ENCODE assay signal across 1 cellular context in the genomic region with DNA sequence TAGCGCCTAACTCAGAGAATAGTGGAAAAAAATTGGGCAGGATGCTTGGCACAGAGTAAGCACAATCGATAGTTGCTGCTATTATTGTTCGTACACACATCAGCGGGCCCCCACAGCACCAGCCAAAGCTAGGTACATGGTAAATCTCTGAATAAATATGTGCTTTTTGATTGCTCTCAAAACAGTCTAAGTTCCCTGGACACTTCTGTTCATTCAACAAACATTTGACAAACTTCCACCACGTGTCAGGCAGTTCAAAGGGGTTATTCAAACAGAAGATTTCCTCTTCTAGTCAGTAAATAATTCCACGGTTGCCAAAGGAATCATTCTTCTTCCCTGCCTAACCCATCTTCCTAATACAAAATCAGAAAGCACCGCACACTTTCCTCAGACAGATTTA.
TF ChIP-seq lines count a peak whose summit lies in the region.

No MANE protein-coding gene starts in this region.

TF ChIP-seq in HepG2, 621 proteins besides CTCF, POLR2A, EP300 and RAD21 (continued from another document and continues in another):
- TF ChIP-seq, protein P1, sequence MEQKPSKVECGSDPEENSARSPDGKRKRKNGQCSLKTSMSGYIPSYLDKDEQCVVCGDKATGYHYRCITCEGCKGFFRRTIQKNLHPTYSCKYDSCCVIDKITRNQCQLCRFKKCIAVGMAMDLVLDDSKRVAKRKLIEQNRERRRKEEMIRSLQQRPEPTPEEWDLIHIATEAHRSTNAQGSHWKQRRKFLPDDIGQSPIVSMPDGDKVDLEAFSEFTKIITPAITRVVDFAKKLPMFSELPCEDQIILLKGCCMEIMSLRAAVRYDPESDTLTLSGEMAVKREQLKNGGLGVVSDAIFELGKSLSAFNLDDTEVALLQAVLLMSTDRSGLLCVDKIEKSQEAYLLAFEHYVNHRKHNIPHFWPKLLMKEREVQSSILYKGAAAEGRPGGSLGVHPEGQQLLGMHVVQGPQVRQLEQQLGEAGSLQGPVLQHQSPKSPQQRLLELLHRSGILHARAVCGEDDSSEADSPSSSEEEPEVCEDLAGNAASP (CRISPR knock-in tag; IDR thresholded peaks at IDR 0.05; ENCODE audit: borderline replicate concordance), result no peak; the same call in 1 of the 2 replicates
- TF ChIP-seq ZNF598 (CRISPR knock-in tag; IDR thresholded peaks at IDR 0.05; ENCODE audit: borderline replicate concordance), result no peak
- no peak for TF ChIP-seq ZNF510 (CRISPR knock-in tag; IDR thresholded peaks at IDR 0.05; ENCODE audit: low read depth)
- no peak for TF ChIP-seq GLI4 (CRISPR knock-in tag; IDR thresholded peaks at IDR 0.05; ENCODE audit: borderline replicate concordance)
- TF ChIP-seq, protein P2, sequence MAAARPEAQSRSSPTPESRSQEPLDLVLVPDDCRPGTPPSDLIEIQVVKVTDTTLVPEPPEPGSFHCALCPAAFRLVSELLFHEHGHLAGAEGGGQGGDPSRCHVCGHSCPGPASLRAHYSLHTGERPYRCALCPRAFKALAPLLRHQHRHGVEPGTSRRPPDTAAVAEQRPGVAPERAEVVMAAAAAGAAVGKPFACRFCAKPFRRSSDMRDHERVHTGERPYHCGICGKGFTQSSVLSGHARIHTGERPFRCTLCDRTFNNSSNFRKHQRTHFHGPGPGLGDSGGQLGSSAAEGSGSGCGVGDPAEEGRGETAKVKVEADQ (CRISPR knock-in tag; IDR thresholded peaks at IDR 0.05; ENCODE audit: borderline replicate concordance), result no peak
- TF ChIP-seq, protein P3, sequence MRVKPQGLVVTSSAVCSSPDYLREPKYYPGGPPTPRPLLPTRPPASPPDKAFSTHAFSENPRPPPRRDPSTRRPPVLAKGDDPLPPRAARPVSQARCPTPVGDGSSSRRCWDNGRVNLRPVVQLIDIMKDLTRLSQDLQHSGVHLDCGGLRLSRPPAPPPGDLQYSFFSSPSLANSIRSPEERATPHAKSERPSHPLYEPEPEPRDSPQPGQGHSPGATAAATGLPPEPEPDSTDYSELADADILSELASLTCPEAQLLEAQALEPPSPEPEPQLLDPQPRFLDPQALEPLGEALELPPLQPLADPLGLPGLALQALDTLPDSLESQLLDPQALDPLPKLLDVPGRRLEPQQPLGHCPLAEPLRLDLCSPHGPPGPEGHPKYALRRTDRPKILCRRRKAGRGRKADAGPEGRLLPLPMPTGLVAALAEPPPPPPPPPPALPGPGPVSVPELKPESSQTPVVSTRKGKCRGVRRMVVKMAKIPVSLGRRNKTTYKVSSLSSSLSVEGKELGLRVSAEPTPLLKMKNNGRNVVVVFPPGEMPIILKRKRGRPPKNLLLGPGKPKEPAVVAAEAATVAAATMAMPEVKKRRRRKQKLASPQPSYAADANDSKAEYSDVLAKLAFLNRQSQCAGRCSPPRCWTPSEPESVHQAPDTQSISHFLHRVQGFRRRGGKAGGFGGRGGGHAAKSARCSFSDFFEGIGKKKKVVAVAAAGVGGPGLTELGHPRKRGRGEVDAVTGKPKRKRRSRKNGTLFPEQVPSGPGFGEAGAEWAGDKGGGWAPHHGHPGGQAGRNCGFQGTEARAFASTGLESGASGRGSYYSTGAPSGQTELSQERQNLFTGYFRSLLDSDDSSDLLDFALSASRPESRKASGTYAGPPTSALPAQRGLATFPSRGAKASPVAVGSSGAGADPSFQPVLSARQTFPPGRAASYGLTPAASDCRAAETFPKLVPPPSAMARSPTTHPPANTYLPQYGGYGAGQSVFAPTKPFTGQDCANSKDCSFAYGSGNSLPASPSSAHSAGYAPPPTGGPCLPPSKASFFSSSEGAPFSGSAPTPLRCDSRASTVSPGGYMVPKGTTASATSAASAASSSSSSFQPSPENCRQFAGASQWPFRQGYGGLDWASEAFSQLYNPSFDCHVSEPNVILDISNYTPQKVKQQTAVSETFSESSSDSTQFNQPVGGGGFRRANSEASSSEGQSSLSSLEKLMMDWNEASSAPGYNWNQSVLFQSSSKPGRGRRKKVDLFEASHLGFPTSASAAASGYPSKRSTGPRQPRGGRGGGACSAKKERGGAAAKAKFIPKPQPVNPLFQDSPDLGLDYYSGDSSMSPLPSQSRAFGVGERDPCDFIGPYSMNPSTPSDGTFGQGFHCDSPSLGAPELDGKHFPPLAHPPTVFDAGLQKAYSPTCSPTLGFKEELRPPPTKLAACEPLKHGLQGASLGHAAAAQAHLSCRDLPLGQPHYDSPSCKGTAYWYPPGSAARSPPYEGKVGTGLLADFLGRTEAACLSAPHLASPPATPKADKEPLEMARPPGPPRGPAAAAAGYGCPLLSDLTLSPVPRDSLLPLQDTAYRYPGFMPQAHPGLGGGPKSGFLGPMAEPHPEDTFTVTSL (CRISPR knock-in tag; IDR thresholded peaks at IDR 0.05; ENCODE audit: borderline replicate concordance), result peak; percentile 94
- no peak for TF ChIP-seq ZNF263 (CRISPR knock-in tag; IDR thresholded peaks at IDR 0.05)
- TF ChIP-seq, protein P4, sequence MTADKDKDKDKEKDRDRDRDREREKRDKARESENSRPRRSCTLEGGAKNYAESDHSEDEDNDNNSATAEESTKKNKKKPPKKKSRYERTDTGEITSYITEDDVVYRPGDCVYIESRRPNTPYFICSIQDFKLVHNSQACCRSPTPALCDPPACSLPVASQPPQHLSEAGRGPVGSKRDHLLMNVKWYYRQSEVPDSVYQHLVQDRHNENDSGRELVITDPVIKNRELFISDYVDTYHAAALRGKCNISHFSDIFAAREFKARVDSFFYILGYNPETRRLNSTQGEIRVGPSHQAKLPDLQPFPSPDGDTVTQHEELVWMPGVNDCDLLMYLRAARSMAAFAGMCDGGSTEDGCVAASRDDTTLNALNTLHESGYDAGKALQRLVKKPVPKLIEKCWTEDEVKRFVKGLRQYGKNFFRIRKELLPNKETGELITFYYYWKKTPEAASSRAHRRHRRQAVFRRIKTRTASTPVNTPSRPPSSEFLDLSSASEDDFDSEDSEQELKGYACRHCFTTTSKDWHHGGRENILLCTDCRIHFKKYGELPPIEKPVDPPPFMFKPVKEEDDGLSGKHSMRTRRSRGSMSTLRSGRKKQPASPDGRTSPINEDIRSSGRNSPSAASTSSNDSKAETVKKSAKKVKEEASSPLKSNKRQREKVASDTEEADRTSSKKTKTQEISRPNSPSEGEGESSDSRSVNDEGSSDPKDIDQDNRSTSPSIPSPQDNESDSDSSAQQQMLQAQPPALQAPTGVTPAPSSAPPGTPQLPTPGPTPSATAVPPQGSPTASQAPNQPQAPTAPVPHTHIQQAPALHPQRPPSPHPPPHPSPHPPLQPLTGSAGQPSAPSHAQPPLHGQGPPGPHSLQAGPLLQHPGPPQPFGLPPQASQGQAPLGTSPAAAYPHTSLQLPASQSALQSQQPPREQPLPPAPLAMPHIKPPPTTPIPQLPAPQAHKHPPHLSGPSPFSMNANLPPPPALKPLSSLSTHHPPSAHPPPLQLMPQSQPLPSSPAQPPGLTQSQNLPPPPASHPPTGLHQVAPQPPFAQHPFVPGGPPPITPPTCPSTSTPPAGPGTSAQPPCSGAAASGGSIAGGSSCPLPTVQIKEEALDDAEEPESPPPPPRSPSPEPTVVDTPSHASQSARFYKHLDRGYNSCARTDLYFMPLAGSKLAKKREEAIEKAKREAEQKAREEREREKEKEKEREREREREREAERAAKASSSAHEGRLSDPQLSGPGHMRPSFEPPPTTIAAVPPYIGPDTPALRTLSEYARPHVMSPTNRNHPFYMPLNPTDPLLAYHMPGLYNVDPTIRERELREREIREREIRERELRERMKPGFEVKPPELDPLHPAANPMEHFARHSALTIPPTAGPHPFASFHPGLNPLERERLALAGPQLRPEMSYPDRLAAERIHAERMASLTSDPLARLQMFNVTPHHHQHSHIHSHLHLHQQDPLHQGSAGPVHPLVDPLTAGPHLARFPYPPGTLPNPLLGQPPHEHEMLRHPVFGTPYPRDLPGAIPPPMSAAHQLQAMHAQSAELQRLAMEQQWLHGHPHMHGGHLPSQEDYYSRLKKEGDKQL (CRISPR knock-in tag; IDR thresholded peaks at IDR 0.05; ENCODE audit: low read depth), result peak; percentile 99
- TF ChIP-seq SOX13 (IDR thresholded peaks at IDR 0.05), result peak; percentile 77
- TF ChIP-seq SOX13 (CRISPR knock-in tag; conservative IDR thresholded peaks at IDR 0.05 in 1 of 2, IDR thresholded peaks at IDR 0.05 in 1 of 2), result peak in 1 of 2 experiments; percentile 92; a peak in 2 of 4 replicates
- TF ChIP-seq ZBTB20 (CRISPR knock-in tag; IDR thresholded peaks at IDR 0.05; ENCODE audit: borderline replicate concordance, low read depth), result no peak
- TF ChIP-seq MEF2D (CRISPR knock-in tag; IDR thresholded peaks at IDR 0.05), result peak; percentile 79; the same call in 1 of the 2 replicates
- TF ChIP-seq ZNF773 (CRISPR knock-in tag; IDR thresholded peaks at IDR 0.05; ENCODE audit: borderline replicate concordance), result no peak
- TF ChIP-seq, protein P5, sequence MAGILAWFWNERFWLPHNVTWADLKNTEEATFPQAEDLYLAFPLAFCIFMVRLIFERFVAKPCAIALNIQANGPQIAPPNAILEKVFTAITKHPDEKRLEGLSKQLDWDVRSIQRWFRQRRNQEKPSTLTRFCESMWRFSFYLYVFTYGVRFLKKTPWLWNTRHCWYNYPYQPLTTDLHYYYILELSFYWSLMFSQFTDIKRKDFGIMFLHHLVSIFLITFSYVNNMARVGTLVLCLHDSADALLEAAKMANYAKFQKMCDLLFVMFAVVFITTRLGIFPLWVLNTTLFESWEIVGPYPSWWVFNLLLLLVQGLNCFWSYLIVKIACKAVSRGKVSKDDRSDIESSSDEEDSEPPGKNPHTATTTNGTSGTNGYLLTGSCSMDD (CRISPR knock-in tag; IDR thresholded peaks at IDR 0.05), result no peak
- TF ChIP-seq ZNF557 (CRISPR knock-in tag; IDR thresholded peaks at IDR 0.05), result peak; percentile 49; the same call in 1 of the 2 replicates
- TF ChIP-seq SALL1 (CRISPR knock-in tag; IDR thresholded peaks at IDR 0.05), result peak; percentile 72; the same call in 1 of the 2 replicates
- no peak for TF ChIP-seq ZNF382 (CRISPR knock-in tag; IDR thresholded peaks at IDR 0.05; ENCODE audit: borderline replicate concordance)
- TF ChIP-seq MBD4 (IDR thresholded peaks at IDR 0.05; ENCODE audit: borderline replicate concordance, low read length), result peak; percentile 87; the same call in 1 of the 2 replicates
- no peak for TF ChIP-seq MYC (CRISPR knock-in tag; IDR thresholded peaks at IDR 0.05; ENCODE audit: borderline replicate concordance)
- no peak for TF ChIP-seq ZBTB7A (CRISPR knock-in tag; IDR thresholded peaks at IDR 0.05)
- TF ChIP-seq KDM3A (CRISPR knock-in tag; IDR thresholded peaks at IDR 0.05; ENCODE audit: low read depth), result no peak
- TF ChIP-seq ZNF160 (CRISPR knock-in tag; IDR thresholded peaks at IDR 0.05), result no peak
- no peak for TF ChIP-seq ZNF629 (CRISPR knock-in tag; conservative IDR thresholded peaks at IDR 0.05)
- TF ChIP-seq KDM1A (CRISPR knock-in tag; IDR thresholded peaks at IDR 0.05), result peak; percentile 11; the same call in 1 of the 2 replicates
- TF ChIP-seq HDAC2 (CRISPR knock-in tag; IDR thresholded peaks at IDR 0.05), result peak; percentile 91
- TF ChIP-seq, protein P6, sequence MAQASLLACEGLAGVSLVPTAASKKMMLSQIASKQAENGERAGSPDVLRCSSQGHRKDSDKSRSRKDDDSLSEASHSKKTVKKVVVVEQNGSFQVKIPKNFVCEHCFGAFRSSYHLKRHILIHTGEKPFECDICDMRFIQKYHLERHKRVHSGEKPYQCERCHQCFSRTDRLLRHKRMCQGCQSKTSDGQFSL (CRISPR knock-in tag; IDR thresholded peaks at IDR 0.05), result no peak
- TF ChIP-seq ZNF234 (CRISPR knock-in tag; conservative IDR thresholded peaks at IDR 0.05), result no peak
- TF ChIP-seq, protein P7, sequence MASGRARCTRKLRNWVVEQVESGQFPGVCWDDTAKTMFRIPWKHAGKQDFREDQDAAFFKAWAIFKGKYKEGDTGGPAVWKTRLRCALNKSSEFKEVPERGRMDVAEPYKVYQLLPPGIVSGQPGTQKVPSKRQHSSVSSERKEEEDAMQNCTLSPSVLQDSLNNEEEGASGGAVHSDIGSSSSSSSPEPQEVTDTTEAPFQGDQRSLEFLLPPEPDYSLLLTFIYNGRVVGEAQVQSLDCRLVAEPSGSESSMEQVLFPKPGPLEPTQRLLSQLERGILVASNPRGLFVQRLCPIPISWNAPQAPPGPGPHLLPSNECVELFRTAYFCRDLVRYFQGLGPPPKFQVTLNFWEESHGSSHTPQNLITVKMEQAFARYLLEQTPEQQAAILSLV (CRISPR knock-in tag; IDR thresholded peaks at IDR 0.05; ENCODE audit: borderline replicate concordance), result no peak
- TF ChIP-seq PHF5A (CRISPR knock-in tag; IDR thresholded peaks at IDR 0.05; ENCODE audit: low read depth, unreplicated experiment), result peak; percentile 44
- TF ChIP-seq TEAD3 (CRISPR knock-in tag; optimal IDR thresholded peaks at IDR 0.05; ENCODE audit: borderline replicate concordance), result peak; percentile 69
- TF ChIP-seq, protein P8, sequence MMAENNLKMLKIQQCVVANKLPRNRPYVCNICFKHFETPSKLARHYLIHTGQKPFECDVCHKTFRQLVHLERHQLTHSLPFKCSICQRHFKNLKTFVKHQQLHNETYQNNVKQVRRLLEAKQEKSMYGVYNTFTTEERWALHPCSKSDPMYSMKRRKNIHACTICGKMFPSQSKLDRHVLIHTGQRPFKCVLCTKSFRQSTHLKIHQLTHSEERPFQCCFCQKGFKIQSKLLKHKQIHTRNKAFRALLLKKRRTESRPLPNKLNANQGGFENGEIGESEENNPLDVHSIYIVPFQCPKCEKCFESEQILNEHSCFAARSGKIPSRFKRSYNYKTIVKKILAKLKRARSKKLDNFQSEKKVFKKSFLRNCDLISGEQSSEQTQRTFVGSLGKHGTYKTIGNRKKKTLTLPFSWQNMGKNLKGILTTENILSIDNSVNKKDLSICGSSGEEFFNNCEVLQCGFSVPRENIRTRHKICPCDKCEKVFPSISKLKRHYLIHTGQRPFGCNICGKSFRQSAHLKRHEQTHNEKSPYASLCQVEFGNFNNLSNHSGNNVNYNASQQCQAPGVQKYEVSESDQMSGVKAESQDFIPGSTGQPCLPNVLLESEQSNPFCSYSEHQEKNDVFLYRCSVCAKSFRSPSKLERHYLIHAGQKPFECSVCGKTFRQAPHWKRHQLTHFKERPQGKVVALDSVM (CRISPR knock-in tag; IDR thresholded peaks at IDR 0.05), result no peak
- TF ChIP-seq FLYWCH1 (CRISPR knock-in tag; IDR thresholded peaks at IDR 0.05), result no peak
- TF ChIP-seq ATAD3A (CRISPR knock-in tag; IDR thresholded peaks at IDR 0.05), result no peak
- TF ChIP-seq SRSF9 (IDR thresholded peaks at IDR 0.05; ENCODE audit: borderline replicate concordance, insufficient read depth, low read depth, low read length, poor library complexity, severe bottlenecking), result no peak
- no peak for TF ChIP-seq ZNF530 (CRISPR knock-in tag; IDR thresholded peaks at IDR 0.05; ENCODE audit: low read depth)
- TF ChIP-seq ZNF441 (CRISPR knock-in tag; IDR thresholded peaks at IDR 0.05; ENCODE audit: borderline replicate concordance), result 0 out of 2 replicates have a peak, but pooled peaks have one; percentile 32
- TF ChIP-seq ZNF343 (CRISPR knock-in tag; IDR thresholded peaks at IDR 0.05), result no peak
- no peak for TF ChIP-seq ZNF737 (CRISPR knock-in tag; IDR thresholded peaks at IDR 0.05; ENCODE audit: borderline replicate concordance)
- no peak; the same call in 1 of the 2 replicates for TF ChIP-seq ZBTB7B (CRISPR knock-in tag; IDR thresholded peaks at IDR 0.05)
- TF ChIP-seq FOXC1 (CRISPR knock-in tag; IDR thresholded peaks at IDR 0.05; ENCODE audit: borderline replicate concordance), result no peak
